Comparison of ENCODE assay signal across 15 cellular contexts in genomic region chr2:39217192-39217550, GRCh38. TPM values are rescaled to one million over a fixed set of nuclear protein-coding genes. Genes with fewer than 3 reads are reported as not detected.
A peak's percentile ranks its signal among the peaks of the same experiment; 100 is the strongest.
DNase-seq lines count a peak whose midpoint lies in the region; ATAC-seq and TF ChIP-seq lines count a peak whose summit lies in the region.
"Had no signal": no experiment of that assay in that cellular context is flagged by ENCODE, and none has a peak within 500 bp of the region (broad histone marks: within the 10 kb centered on the region; RNA-seq: fewer than 3 reads in every experiment).

No MANE protein-coding gene starts in this region.

- 80 to 81% methylated on average over 4 of the region's 4 CpGs for WGBS in lower leg skin, 2 donors

- TF ChIP-seq POLR2A in lower leg skin (IDR thresholded peaks at IDR 0.05): no peak

- peak overlapping the region; percentile 57 for H3K4me3 Mint-ChIP-seq in activated naive CD4-positive, alpha-beta T cell treated with anti-CD3 and anti-CD28 coated beads for 36 hours
- peak overlapping the region; percentile 73 for H3K4me3 Mint-ChIP-seq in activated T-helper 17 cell treated with anti-CD3 and anti-CD28 coated beads, Interleukin-2, amount 50 U/mL, for 72 hours
- peak overlapping the region; percentile 78 for H3K4me3 Mint-ChIP-seq in stimulated activated naive CD8-positive, alpha-beta T cell treated with anti-CD3 and anti-CD28 coated beads, Interleukin-15, Interleukin-2, amounts not matched to agents 100 ng/mL and 50 ng/mL, for 24 hours
- H3K4me3 Mint-ChIP-seq: neural crest cell had no signal

- peaks cover 4% of the 10 kb centered on the region for H3K9me3 Mint-ChIP-seq in activated naive CD4-positive, alpha-beta T cell treated with anti-CD3 and anti-CD28 coated beads for 36 hours
- no peaks in the 10 kb centered on the region for H3K9me3 Mint-ChIP-seq in activated T-helper 17 cell treated with anti-CD3 and anti-CD28 coated beads, Interleukin-2, amount 50 U/mL, for 72 hours
- no peaks in the 10 kb centered on the region for H3K9me3 Mint-ChIP-seq in stimulated activated naive CD8-positive, alpha-beta T cell treated with anti-CD3 and anti-CD28 coated beads, Interleukin-15, Interleukin-2, amounts not matched to agents 100 ng/mL and 50 ng/mL, for 24 hours
- H3K9me3 Mint-ChIP-seq: neural crest cell had no signal

- CTCF ChIA-PET in activated naive CD4-positive, alpha-beta T cell treated with anti-CD3 and anti-CD28 coated beads for 36 hours (lab: Charles Lee): interaction anchor here (1.1 to 1.8 kb wide), 4 partner anchors 11 to 270 kb away, joined by 4 to 6 read pairs (median 5); no protein-coding TSS in a partner anchor

- no peak overlapping the region for H3K4me3 ChIP-seq in lower leg skin (ENCODE audit: low read depth, poor library complexity, severe bottlenecking)
- H3K4me3 ChIP-seq: right atrium auricular region had no signal

- TF ChIP-seq CTCF in lower leg skin (IDR thresholded peaks at IDR 0.05): no peak

- no peaks in the 10 kb centered on the region for H3K36me3 Mint-ChIP-seq in activated naive CD4-positive, alpha-beta T cell treated with anti-CD3 and anti-CD28 coated beads for 36 hours (ENCODE audit: low read depth)
- H3K36me3 Mint-ChIP-seq in activated T-helper 17 cell treated with anti-CD3 and anti-CD28 coated beads, Interleukin-2, amount 50 U/mL, for 72 hours (ENCODE audit: low read depth): no peaks in the 10 kb centered on the region
- H3K36me3 Mint-ChIP-seq in stimulated activated naive CD8-positive, alpha-beta T cell treated with anti-CD3 and anti-CD28 coated beads, Interleukin-15, Interleukin-2, amounts not matched to agents 100 ng/mL and 50 ng/mL, for 24 hours (ENCODE audit: low read depth): no peaks in the 10 kb centered on the region

- H3K27ac Mint-ChIP-seq in activated naive CD4-positive, alpha-beta T cell treated with anti-CD3 and anti-CD28 coated beads for 36 hours: peak overlapping the region; percentile 87
- peak overlapping the region; percentile 94 for H3K27ac Mint-ChIP-seq in activated T-helper 17 cell treated with anti-CD3 and anti-CD28 coated beads, Interleukin-2, amount 50 U/mL, for 72 hours
- peak overlapping the region; percentile 97 for H3K27ac Mint-ChIP-seq in stimulated activated naive CD8-positive, alpha-beta T cell treated with anti-CD3 and anti-CD28 coated beads, Interleukin-15, Interleukin-2, amounts not matched to agents 100 ng/mL and 50 ng/mL, for 24 hours

- no peaks in the 10 kb centered on the region for H3K27me3 Mint-ChIP-seq in activated naive CD4-positive, alpha-beta T cell treated with anti-CD3 and anti-CD28 coated beads for 36 hours (ENCODE audit: low read depth)
- no peaks in the 10 kb centered on the region for H3K27me3 Mint-ChIP-seq in activated T-helper 17 cell treated with anti-CD3 and anti-CD28 coated beads, Interleukin-2, amount 50 U/mL, for 72 hours
- H3K27me3 Mint-ChIP-seq in stimulated activated naive CD8-positive, alpha-beta T cell treated with anti-CD3 and anti-CD28 coated beads, Interleukin-15, Interleukin-2, amounts not matched to agents 100 ng/mL and 50 ng/mL, for 24 hours: no peaks in the 10 kb centered on the region

- peaks cover 33% of the 10 kb centered on the region for H3K4me1 Mint-ChIP-seq in activated naive CD4-positive, alpha-beta T cell treated with anti-CD3 and anti-CD28 coated beads for 36 hours (ENCODE audit: low read depth)
- peaks cover 32% of the 10 kb centered on the region for H3K4me1 Mint-ChIP-seq in activated T-helper 17 cell treated with anti-CD3 and anti-CD28 coated beads, Interleukin-2, amount 50 U/mL, for 72 hours
- H3K4me1 Mint-ChIP-seq in stimulated activated naive CD8-positive, alpha-beta T cell treated with anti-CD3 and anti-CD28 coated beads, Interleukin-15, Interleukin-2, amounts not matched to agents 100 ng/mL and 50 ng/mL, for 24 hours (ENCODE audit: low read depth): peaks cover 64% of the 10 kb centered on the region
- H3K4me1 Mint-ChIP-seq: neural crest cell had no signal

- DNase-seq in activated naive CD4-positive, alpha-beta T cell treated with anti-CD3 and anti-CD28 coated beads for 36 hours: no peak
- DNase-seq in activated naive CD4-positive, alpha-beta T cell treated with Interleukin-2 at 50 U/mL for 16 hours: no peak
- no peak for DNase-seq in hypothalamus (lab: John Stamatoyannopoulos, UW)
- DNase-seq in stimulated activated naive CD4-positive, alpha-beta T cell (lab: John Stamatoyannopoulos, UW): no peak
- DNase-seq in lower leg skin (ENCODE audit: low spot score in 2 of 2): no peak
- DNase-seq: amniotic stem cell, DMS79, foreskin melanocyte, NCI-H1436 had no signal

- intact Hi-C loops in activated naive CD4-positive, alpha-beta T cell treated with anti-CD3 and anti-CD28 coated beads for 36 hours (cut with micrococcal nuclease): loop anchor here (1.0 to 5.0 kb wide), 8 partner anchors 14 to 465 kb away; partner anchors contain the start of genes MAP4K3 and SRSF7
- intact Hi-C loops in lower leg skin (cut with DNase I; ENCODE audit: low total_unique reads): no loop called here

- peak; percentile 71 for ATAC-seq in HG02610 (IDR thresholded peaks at IDR 0.05; ENCODE audit: unreplicated experiment)
- ATAC-seq in activated T-helper 17 cell treated with anti-CD3 and anti-CD28 coated beads, Interleukin-2, amount 50 U/mL, for 72 hours (replicated peaks): peak; percentile 87
- ATAC-seq: Right ventricle myocardium inferior had no signal

RNA-seq across cellular contexts. Expression of gene CDKL4, which starts 26.6 kb away (rescaled TPM):
- total RNA-seq in activated naive CD4-positive, alpha-beta T cell treated with anti-CD3 and anti-CD28 coated beads for 36 hours: not detected
- under 1 TPM; 0.35 to 0.50 TPM for total RNA-seq in activated T-helper 17 cell treated with anti-CD3 and anti-CD28 coated beads, Interleukin-2, amount 50 U/mL, for 72 hours
- 1 to 10 TPM in 1 of 4 donors, under 1 TPM in 1, not detected in 2; 0.74 to 1.1 TPM for total RNA-seq in lower leg skin
